In the genomic region with DNA sequence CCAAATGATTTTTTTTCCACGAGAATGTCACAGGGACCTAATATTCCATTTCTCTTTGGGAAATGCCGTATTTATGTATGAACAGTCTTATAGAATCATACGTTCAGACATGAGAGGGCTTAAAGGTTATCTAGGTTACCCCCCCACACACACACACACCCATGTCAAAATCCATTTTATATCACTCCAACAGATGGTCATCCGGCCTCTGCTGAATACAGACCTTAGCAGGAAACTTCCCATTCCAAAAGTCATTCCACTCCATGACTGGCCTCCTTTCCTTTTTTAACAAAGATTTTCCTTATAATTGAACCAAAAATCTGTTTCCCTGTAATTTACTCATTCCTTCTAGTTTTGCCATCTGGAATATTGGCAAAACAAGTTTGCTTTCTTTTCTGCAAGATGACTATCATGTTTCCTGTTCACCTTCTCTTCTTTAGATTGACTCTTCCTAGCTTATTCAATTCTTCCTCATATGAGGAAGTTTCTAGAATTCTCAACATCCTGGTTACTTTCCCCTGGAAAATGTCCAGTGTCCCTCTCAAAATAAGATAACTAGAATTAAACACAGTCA, we compare ENCODE assay signal across 24 cellular contexts.
DNase-seq lines count a peak whose midpoint lies in the region; ATAC-seq, FAIRE-seq and TF ChIP-seq lines count a peak whose summit lies in the region.
"Had no signal": no experiment of that assay in that cellular context is flagged by ENCODE, and none has a peak within 500 bp of the region (broad histone marks: within the 10 kb centered on the region; RNA-seq: fewer than 3 reads in every experiment).

No MANE protein-coding gene starts in this region.

- H3K36me3 Mint-ChIP-seq in endothelial cell (ENCODE audit: low read depth, unreplicated experiment) (peaks cover 3% of the 10 kb centered on the region), nephron (ENCODE audit: low read depth) (no peaks in the 10 kb centered on the region)

- H3K27ac ChIP-seq in left ventricle myocardium inferior (replicated peaks) (peak overlapping the region; percentile 4), right cardiac atrium (ENCODE audit: low read length) (no peak overlapping the region), kidney (ENCODE audit: low read depth in 2 of 2, low read length in 2 of 2) (no peak overlapping the region)
- H3K27ac ChIP-seq: 22Rv1; BLaER1 treated with 17β-estradiol and CSF1 and Interleukin-3, amounts not matched to agents 10 nM and 100 nM had no signal

- H3K9me3 ChIP-seq in left ventricle myocardium inferior (replicated peaks), result no peaks in the 10 kb centered on the region
- H3K9me3 ChIP-seq in right cardiac atrium (ENCODE audit: control insufficient read depth, low read length), result no peaks in the 10 kb centered on the region
- H3K9me3 ChIP-seq in kidney (ENCODE audit: control insufficient read depth in 1 of 2, low read length in 2 of 2), result no peaks in the 10 kb centered on the region
- H3K9me3 ChIP-seq: BE2C; BLaER1 treated with 17β-estradiol and CSF1 and Interleukin-3, amounts not matched to agents 10 nM and 100 nM had no signal

- ATAC-seq in right cardiac atrium, result no peak
- ATAC-seq: GM23338, HCT116 had no signal

- FAIRE-seq in kidney (lab: Jason Lieb, UNC), result no peak
- FAIRE-seq: A204.1, GM12891, GM18507 had no signal

- no peaks in the 10 kb centered on the region for H3K36me3 ChIP-seq in left ventricle myocardium inferior
- H3K36me3 ChIP-seq in kidney (ENCODE audit: control insufficient read depth in 1 of 2, insufficient read depth in 2 of 2, low read length in 2 of 2), result no peaks in the 10 kb centered on the region
- H3K36me3 ChIP-seq: BE2C had no signal

- H3K4me3 Mint-ChIP-seq in endothelial cell (ENCODE audit: unreplicated experiment) (no peak overlapping the region), nephron (no peak overlapping the region)
- H3K4me3 Mint-ChIP-seq: CD14-positive monocyte; CD4-positive, alpha-beta T cell; CD8-positive, alpha-beta memory T cell; GM23338; H9 had no signal

- H3K27ac Mint-ChIP-seq in endothelial cell (ENCODE audit: unreplicated experiment) (peak overlapping the region; percentile 12), nephron (peak overlapping the region in 2 of 3 experiments; percentile 15 to 42)
- H3K27ac Mint-ChIP-seq: CD14-positive monocyte; CD4-positive, alpha-beta T cell; GM23338; H9 had no signal

- H3K9me3 Mint-ChIP-seq in endothelial cell (ENCODE audit: unreplicated experiment) (no peaks in the 10 kb centered on the region), nephron (no peaks in the 10 kb centered on the region)
- H3K9me3 Mint-ChIP-seq: CD14-positive monocyte; CD4-positive, alpha-beta T cell; CD8-positive, alpha-beta memory T cell; GM23338; H9 had no signal

- intact Hi-C loops in left ventricle myocardium inferior (cut with micrococcal nuclease) (no loop called here), right cardiac atrium (cut with DNase I) (no loop called here), kidney (cut with DNase I) (no loop called here)

- H3K27me3 ChIP-seq in left ventricle myocardium inferior (ENCODE audit: low read depth), result no peaks in the 10 kb centered on the region
- no peaks in the 10 kb centered on the region for H3K27me3 ChIP-seq in right cardiac atrium (ENCODE audit: control insufficient read depth, insufficient read depth)
- H3K27me3 ChIP-seq: BE2C; BLaER1 treated with 17β-estradiol and CSF1 and Interleukin-3, amounts not matched to agents 10 nM and 100 nM had no signal

- no peak overlapping the region for H3K9ac ChIP-seq in kidney (ENCODE audit: low read length in 2 of 2)
- H3K9ac ChIP-seq: BLaER1 treated with 17β-estradiol and CSF1 and Interleukin-3, amounts not matched to agents 10 nM and 100 nM had no signal

- WGBS in right cardiac atrium, result 63% methylated on average over 4 of the region's 4 CpGs

- DNase-seq in NCI-H82 (lab: John Stamatoyannopoulos, UW) (peak; percentile 55), NCI-H82 treated with DMSO at 0.1 percent for 48 hours (lab: John Stamatoyannopoulos, UW; ENCODE audit: unreplicated experiment) (no peak), left ventricle myocardium inferior (no peak), right cardiac atrium (no peak), endothelial cell (ENCODE audit: low spot score) (no peak), kidney (no peak)
- no peak for DNase-seq in activated CD4-positive, alpha-beta T cell treated with anti-CD3 and anti-CD28 coated beads, Interleukin-2, amount 50 U/mL, for 48 hours
- DNase-seq: AML-193; BE2C; CD4-positive, alpha-beta T cell; CD8-positive, alpha-beta memory T cell; DMS53; DMS79 treated with DMSO at 0.1 percent for 48 hours; GF-D8; H9 had no signal

- peaks cover 22% of the 10 kb centered on the region for H3K4me1 ChIP-seq in left ventricle myocardium inferior
- H3K4me1 ChIP-seq in right cardiac atrium (ENCODE audit: control insufficient read depth, insufficient read depth, low read length), result peaks cover 4% of the 10 kb centered on the region
- peaks cover 3 to 6% of the 10 kb centered on the region in 2 donors for H3K4me1 ChIP-seq in kidney (ENCODE audit: control insufficient read depth in 1 of 2, insufficient read depth in 1 of 2, low read depth in 1 of 2, low read length in 2 of 2)

- H3K4me3 ChIP-seq in left ventricle myocardium inferior (no peak overlapping the region), right cardiac atrium (ENCODE audit: low read length) (no peak overlapping the region), kidney (ENCODE audit: low read length in 2 of 2) (no peak overlapping the region)
- H3K4me3 ChIP-seq: BLaER1 treated with 17β-estradiol and CSF1 and Interleukin-3, amounts not matched to agents 10 nM and 100 nM; GM23338 had no signal

- H3K4me1 Mint-ChIP-seq in endothelial cell (ENCODE audit: unreplicated experiment), result peaks cover 36% of the 10 kb centered on the region
- peaks cover 22% of the 10 kb centered on the region for H3K4me1 Mint-ChIP-seq in nephron
- H3K4me1 Mint-ChIP-seq: CD14-positive monocyte had no signal

- TF ChIP-seq CTCF in left ventricle myocardium inferior (IDR thresholded peaks at IDR 0.05; ENCODE audit: borderline replicate concordance) (no peak), endothelial cell (IDR thresholded peaks at IDR 0.05; ENCODE audit: unreplicated experiment) (no peak), nephron (IDR thresholded peaks at IDR 0.05; ENCODE audit: unreplicated experiment in 3 of 3) (no peak), kidney (IDR thresholded peaks at IDR 0.05; ENCODE audit: borderline replicate concordance, extremely low read depth, insufficient read depth) (no peak)

- H3K27me3 Mint-ChIP-seq in endothelial cell (ENCODE audit: unreplicated experiment), result peaks cover 3% of the 10 kb centered on the region
- no peaks in the 10 kb centered on the region for H3K27me3 Mint-ChIP-seq in nephron (ENCODE audit: low read depth)
- H3K27me3 Mint-ChIP-seq: CD4-positive, alpha-beta T cell; CD8-positive, alpha-beta memory T cell had no signal
